24 cellular contexts compared by ENCODE assay signal in the genomic region with DNA sequence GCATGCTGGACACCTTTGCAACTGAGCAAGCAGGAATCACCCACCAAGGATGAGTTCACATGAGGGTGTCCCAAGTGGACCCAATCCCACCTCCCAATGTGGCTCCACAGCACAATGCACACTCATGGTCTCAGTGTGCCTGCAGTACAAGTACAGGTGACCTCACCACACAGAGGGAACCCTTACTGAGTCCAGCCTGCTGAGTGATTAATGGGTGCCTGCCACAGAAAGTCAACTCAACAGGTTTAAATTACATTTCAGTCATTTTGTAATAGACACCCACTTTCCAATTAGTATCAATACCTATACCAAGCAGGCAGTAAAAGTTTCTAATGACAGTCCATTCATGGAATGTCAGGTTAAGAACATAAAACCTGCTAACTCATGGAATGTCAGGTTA.
"Had no signal": no experiment of that assay in that cellular context is flagged by ENCODE, and none has a peak within 500 bp of the region (broad histone marks: within the 10 kb centered on the region; RNA-seq: fewer than 3 reads in every experiment).

No MANE protein-coding gene starts in this region.

- H3K27ac Mint-ChIP-seq: dendritic cell treated with granulocyte-macrophage colony-stimulating factor and Interleukin-4, amounts not matched to agents 40 ng/mL and 50 ng/mL, for 4 days; natural killer cell treated with Interleukin-12 subunit alpha and Interleukin-12 subunit beta and Interleukin-15 and Interleukin-18, amount 100 ng/mL, for 72 hours had no signal

- DNase-seq: colonic mucosa; effector CD8-positive, alpha-beta T cell; esophagus squamous epithelium; head of caudate nucleus; left lung; mesenchymal stem cell; mucosa of descending colon; naive B cell; right lobe of liver; small intestine; stimulated activated CD4-positive, alpha-beta T cell treated with anti-CD3 and anti-CD28 coated beads, Interleukin-12 subunit alpha, Interleukin-12 subunit beta, amount 100 ng/mL, for 4 hours; stimulated activated CD4-positive, alpha-beta T cell treated with anti-CD3 and anti-CD28 coated beads, Interleukin-1b, Interleukin-23, amount 100 ng/mL, for 48 hours; stimulated activated CD4-positive, alpha-beta T cell treated with anti-CD3 and anti-CD28 coated beads, Interleukin-4, amount 100 ng/mL, for 1 hour; stimulated activated CD8-positive, alpha-beta memory T cell treated with anti-CD3 and anti-CD28 coated beads, Interleukin-4, amount 100 ng/mL, for 48 hours; stimulated activated naive CD4-positive, alpha-beta T cell; stimulated activated naive CD8-positive, alpha-beta T cell treated with anti-CD3 and anti-CD28 coated beads, Interleukin-15, amount 100 ng/mL, for 72 hours; transverse colon had no signal

- H3K27me3 Mint-ChIP-seq: dendritic cell treated with granulocyte-macrophage colony-stimulating factor and Interleukin-4, amounts not matched to agents 40 ng/mL and 50 ng/mL, for 4 days; naive B cell; natural killer cell treated with Interleukin-12 subunit alpha and Interleukin-12 subunit beta and Interleukin-15 and Interleukin-18, amount 100 ng/mL, for 72 hours; progenitor cell of endocrine pancreas; stimulated activated naive CD8-positive, alpha-beta T cell treated with anti-CD3 and anti-CD28 coated beads, Interleukin-15, amount 100 ng/mL, for 72 hours had no signal

- H3K9ac ChIP-seq: parathyroid adenoma had no signal

- H3K27me3 ChIP-seq: colonic mucosa, esophagus squamous epithelium, left lung, right lobe of liver, suprapubic skin, transverse colon had no signal

- H3K4me3 ChIP-seq: colonic mucosa, esophagus squamous epithelium, left lung, mucosa of descending colon, right lobe of liver, suprapubic skin, transverse colon had no signal

- H3K9me3 ChIP-seq: colonic mucosa, esophagus squamous epithelium, left lung, mucosa of descending colon, right lobe of liver, suprapubic skin, transverse colon had no signal

- H2AFZ ChIP-seq: parathyroid adenoma had no signal

- H3K4me1 ChIP-seq: colonic mucosa, esophagus squamous epithelium, left lung, parathyroid adenoma, right lobe of liver, suprapubic skin, transverse colon had no signal

- H3K9me3 Mint-ChIP-seq: dendritic cell treated with granulocyte-macrophage colony-stimulating factor and Interleukin-4, amounts not matched to agents 40 ng/mL and 50 ng/mL, for 4 days; mesothelial cell of epicardium; naive B cell; natural killer cell treated with Interleukin-12 subunit alpha and Interleukin-12 subunit beta and Interleukin-15 and Interleukin-18, amount 100 ng/mL, for 72 hours; neural crest cell; stimulated activated naive CD8-positive, alpha-beta T cell treated with anti-CD3 and anti-CD28 coated beads, Interleukin-15, amount 100 ng/mL, for 72 hours had no signal

- H3K4me3 Mint-ChIP-seq: dendritic cell treated with granulocyte-macrophage colony-stimulating factor and Interleukin-4, amounts not matched to agents 40 ng/mL and 50 ng/mL, for 4 days; mesothelial cell of epicardium; naive B cell; natural killer cell treated with Interleukin-12 subunit alpha and Interleukin-12 subunit beta and Interleukin-15 and Interleukin-18, amount 100 ng/mL, for 72 hours; neural crest cell; stimulated activated naive CD8-positive, alpha-beta T cell treated with anti-CD3 and anti-CD28 coated beads, Interleukin-15, amount 100 ng/mL, for 72 hours had no signal

- H3K27ac ChIP-seq: colonic mucosa, esophagus squamous epithelium, left lung, parathyroid adenoma, right lobe of liver, suprapubic skin, transverse colon had no signal
